Comparison of ENCODE assay signal across 15 cellular contexts in genomic region chr21:18000961-18001522, GRCh38.
A peak's percentile ranks its signal among the peaks of the same experiment; 100 is the strongest.
DNase-seq lines count a peak whose midpoint lies in the region; ATAC-seq, FAIRE-seq and TF ChIP-seq lines count a peak whose summit lies in the region.
"Had no signal": no experiment of that assay in that cellular context is flagged by ENCODE, and none has a peak within 500 bp of the region (broad histone marks: within the 10 kb centered on the region; RNA-seq: fewer than 3 reads in every experiment).

No MANE protein-coding gene starts in this region.

- POLR2A ChIA-PET in WTC11 (lab: Charles Lee) = no interaction called here
- POLR2A ChIA-PET in Caco-2 (lab: Charles Lee) = no interaction called here

- CTCF ChIA-PET in WTC11 (lab: Charles Lee) (no interaction called here), Caco-2 (lab: Charles Lee) (no interaction called here)

- BruUV-seq in Caco-2 (replicated peaks; lab: Mats Ljungman, UMichigan) = no TSS peak

- no peak overlapping the region for H3K4me3 Mint-ChIP-seq in WTC11
- H3K4me3 Mint-ChIP-seq in Caco-2 (ENCODE audit: unreplicated experiment) = no peak overlapping the region
- H3K4me3 Mint-ChIP-seq: CD4-positive, CD25-positive, alpha-beta regulatory T cell had no signal

- H3K4me1 Mint-ChIP-seq in WTC11 = peaks cover 8% of the 10 kb centered on the region; the same call in 1 of the 2 replicates
- no peaks in the 10 kb centered on the region for H3K4me1 Mint-ChIP-seq in Caco-2 (ENCODE audit: low read depth, unreplicated experiment)
- H3K4me1 Mint-ChIP-seq: CD4-positive, CD25-positive, alpha-beta regulatory T cell had no signal

- peaks cover 31% of the 10 kb centered on the region for H3K9me3 Mint-ChIP-seq in WTC11
- peaks cover 9% of the 10 kb centered on the region for H3K9me3 Mint-ChIP-seq in Caco-2 (ENCODE audit: unreplicated experiment)

- H3K4me3 ChIP-seq in Caco-2 (ENCODE audit: low read depth, low read length) = no peak overlapping the region
- H3K4me3 ChIP-seq: Peyer's patch had no signal

- H3K36me3 Mint-ChIP-seq in WTC11 = peaks cover 30% of the 10 kb centered on the region
- no peaks in the 10 kb centered on the region for H3K36me3 Mint-ChIP-seq in Caco-2 (ENCODE audit: insufficient read depth, unreplicated experiment)
- H3K36me3 Mint-ChIP-seq: CD4-positive, CD25-positive, alpha-beta regulatory T cell had no signal

- TF ChIP-seq CTCF in WTC11 (IDR thresholded peaks at IDR 0.05) = no peak
- TF ChIP-seq CTCF in D721Med (IDR thresholded peaks at IDR 0.05; ENCODE audit: insufficient read depth, missing control alignments) = no peak
- TF ChIP-seq CTCF in Caco-2 (IDR thresholded peaks at IDR 0.05; ENCODE audit: insufficient read depth in 1 of 2, low read depth in 1 of 2, low read length in 1 of 2, severe bottlenecking in 1 of 2, unreplicated experiment in 1 of 2) = no peak

- H3K27me3 Mint-ChIP-seq in WTC11 (ENCODE audit: low read depth) (peaks cover 3% of the 10 kb centered on the region; the same call in 1 of the 2 replicates), Caco-2 (ENCODE audit: insufficient read depth, unreplicated experiment) (no peaks in the 10 kb centered on the region)

- H3K4me1 ChIP-seq in Caco-2 = no peaks in the 10 kb centered on the region
- H3K4me1 ChIP-seq: Peyer's patch had no signal

- intact Hi-C loops in sciatic nerve (cut with DNase I) (no loop called here), Caco-2 (cut with micrococcal nuclease; ENCODE audit: unreplicated experiment) (no loop called here)

- H3K36me3 ChIP-seq in Caco-2 (ENCODE audit: control insufficient read depth, insufficient read depth, low read length) = no peaks in the 10 kb centered on the region
- H3K36me3 ChIP-seq: Peyer's patch had no signal

- ATAC-seq in WTC11 = no peak
- ATAC-seq in sciatic nerve = peak; percentile 83
- no peak for ATAC-seq in HG03439 (IDR thresholded peaks at IDR 0.05; ENCODE audit: unreplicated experiment)

- DNase-seq in DMS79 treated with DMSO at 0.1 percent for 48 hours (lab: John Stamatoyannopoulos, UW) (peak; percentile 40), NCI-H345 treated with DMSO at 0.1 percent for 48 hours (lab: John Stamatoyannopoulos, UW; ENCODE audit: unreplicated experiment) (peak; percentile 65), WTC11 (ENCODE audit: low spot score) (no peak), sciatic nerve (ENCODE audit: low spot score) (no peak), D721Med (ENCODE audit: insufficient read length, low spot score) (no peak), Caco-2 (no peak)
- DNase-seq: CD4-positive, CD25-positive, alpha-beta regulatory T cell; GOT3; MV-4-11; NCI-H1436; NCI-H2081 treated with DMSO at 0.1 percent for 48 hours; NCI-H226; Peyer's patch; SHP77 treated with DMSO at 0.1 percent for 48 hours had no signal

- no peak for FAIRE-seq in D721Med (lab: Jason Lieb, UNC)

- H3K9me3 ChIP-seq in Caco-2 = no peaks in the 10 kb centered on the region
- H3K9me3 ChIP-seq: Peyer's patch had no signal

- H3K27me3 ChIP-seq in Caco-2 (replicated peaks; ENCODE audit: control insufficient read depth, insufficient read depth, low read length) = no peaks in the 10 kb centered on the region
- H3K27me3 ChIP-seq: Peyer's patch had no signal

- H3K27ac Mint-ChIP-seq in WTC11 = peak overlapping the region; percentile 9; the same call in 1 of the 2 replicates
- no peak overlapping the region for H3K27ac Mint-ChIP-seq in Caco-2 (ENCODE audit: unreplicated experiment)
- H3K27ac Mint-ChIP-seq: CD4-positive, CD25-positive, alpha-beta regulatory T cell had no signal

TF ChIP-seq in WTC11, 78 proteins besides CTCF, POLR2A, EP300 and RAD21:
- TF ChIP-seq TEAD4 (CRISPR knock-in tag; IDR thresholded peaks at IDR 0.05) (no peak), PRDM15 (CRISPR knock-in tag; IDR thresholded peaks at IDR 0.05) (no peak), ZNF396 (CRISPR knock-in tag; IDR thresholded peaks at IDR 0.05; ENCODE audit: borderline replicate concordance) (no peak), CDX4 (CRISPR knock-in tag; IDR thresholded peaks at IDR 0.05; ENCODE audit: borderline replicate concordance) (no peak), ZNF281 (CRISPR knock-in tag; IDR thresholded peaks at IDR 0.05) (no peak), ZNF263 (CRISPR knock-in tag; IDR thresholded peaks at IDR 0.05; ENCODE audit: low read depth) (no peak), ZNF671 (CRISPR knock-in tag; IDR thresholded peaks at IDR 0.05) (no peak), GTF2I (CRISPR knock-in tag; conservative IDR thresholded peaks at IDR 0.05) (no peak), FOXK1 (CRISPR knock-in tag; IDR thresholded peaks at IDR 0.05) (no peak), HMGXB4 (CRISPR knock-in tag; IDR thresholded peaks at IDR 0.05) (no peak), TEAD1 (CRISPR knock-in tag; IDR thresholded peaks at IDR 0.05) (no peak), MYBL2 (CRISPR knock-in tag; IDR thresholded peaks at IDR 0.05) (no peak), E2F5 (CRISPR knock-in tag; IDR thresholded peaks at IDR 0.05) (no peak), NFYB (CRISPR knock-in tag; conservative IDR thresholded peaks at IDR 0.05; ENCODE audit: low read depth) (no peak), CREM (CRISPR knock-in tag; IDR thresholded peaks at IDR 0.05) (no peak)

Comparison
In these comparisons a context has a peak if more than half of its experiments do, and no peak if none do; other contexts are left out.
1. DNase-seq: peak in DMS79 treated with DMSO at 0.1 percent for 48 hours (single experiment) and NCI-H345 treated with DMSO at 0.1 percent for 48 hours (single experiment); none in WTC11 (single experiment), sciatic nerve (single experiment), D721Med (single experiment) and Caco-2 (0 of 2).